ENCODE assay signal across 1 cellular context in genomic region chr11:11818529-11819121, GRCh38.
TF ChIP-seq lines count a peak whose summit lies in the region.

No MANE protein-coding gene starts in this region.

TF ChIP-seq in HepG2, 621 proteins besides CTCF, POLR2A, EP300 and RAD21 (continued from another document):
- TF ChIP-seq ZNF383 (CRISPR knock-in tag; IDR thresholded peaks at IDR 0.05; ENCODE audit: borderline replicate concordance) (no peak), ZIK1 (CRISPR knock-in tag; IDR thresholded peaks at IDR 0.05; ENCODE audit: borderline replicate concordance, low read depth) (no peak), HNRNPL (IDR thresholded peaks at IDR 0.05; ENCODE audit: low read depth, low read length) (no peak), SIN3B (IDR thresholded peaks at IDR 0.05; ENCODE audit: low read length) (no peak), ZBTB14 (CRISPR knock-in tag; IDR thresholded peaks at IDR 0.05) (no peak), FIP1L1 (IDR thresholded peaks at IDR 0.05; ENCODE audit: borderline replicate concordance, insufficient read depth, low read depth, low read length) (no peak), REL (CRISPR knock-in tag; conservative IDR thresholded peaks at IDR 0.05) (no peak), TBP (CRISPR knock-in tag; IDR thresholded peaks at IDR 0.05) (no peak), ZNF75D (CRISPR knock-in tag; IDR thresholded peaks at IDR 0.05; ENCODE audit: borderline replicate concordance) (no peak), ZNF205 (CRISPR knock-in tag; IDR thresholded peaks at IDR 0.05) (no peak)
